In genomic region chr19:16185123-16185924, GRCh38 we compare ENCODE assay signal across 1 cellular context.
TF ChIP-seq lines count a peak whose summit lies in the region.

Gene FAM32A, plus strand, starts transcription at chr19:16185410. Its CDS starts 33 bp downstream, at chr19:16185443.

TF ChIP-seq in K562, 482 proteins besides CTCF, POLR2A, EP300 and RAD21 (continued from another document):
- peak; percentile 78 to 97 (median 94) for TF ChIP-seq YY1 (IDR thresholded peaks at IDR 0.05; ENCODE audit: borderline replicate concordance in 1 of 3, control insufficient read depth in 1 of 3, extremely low read depth in 1 of 3, insufficient read depth in 3 of 3, insufficient read length in 1 of 3, insufficient replicate concordance in 2 of 3, low read depth in 1 of 3, low read length in 2 of 3)
- peak; percentile 94 for TF ChIP-seq GABPB1 (CRISPR knock-in tag; IDR thresholded peaks at IDR 0.05)
- no peak for TF ChIP-seq ATF1 (CRISPR knock-in tag; IDR thresholded peaks at IDR 0.05)
- peak; percentile 72 for TF ChIP-seq ATF1 (tag; IDR thresholded peaks at IDR 0.05)
- peak in 1 of 2 experiments; percentile 49; a peak in 2 of 4 replicates for TF ChIP-seq KDM4B (IDR thresholded peaks at IDR 0.05; ENCODE audit: borderline replicate concordance in 2 of 2, low read depth in 1 of 2)
